In the genomic region with DNA sequence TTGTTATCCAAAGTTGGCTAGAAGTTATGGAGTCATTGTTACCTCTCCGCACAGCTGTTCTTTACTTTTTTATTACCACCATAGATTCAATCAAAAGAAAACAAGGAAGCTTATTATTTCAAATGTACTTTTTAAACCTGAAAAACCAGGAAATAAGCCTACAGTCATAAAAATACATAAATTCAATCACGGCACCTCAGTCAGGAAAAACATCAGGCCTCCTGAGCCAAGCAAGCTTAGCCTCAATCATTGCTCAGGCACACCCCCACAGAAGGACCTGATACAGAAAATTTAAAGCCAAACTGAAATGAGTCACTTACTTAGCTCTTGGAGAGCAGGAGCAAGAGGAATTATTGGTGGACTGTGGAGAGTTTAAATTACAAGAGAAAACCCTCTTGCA, we compare ENCODE assay signal across 1 cellular context.
TF ChIP-seq lines count a peak whose summit lies in the region.

No MANE protein-coding gene starts in this region.

TF ChIP-seq in IMR-90, 13 proteins besides CTCF, POLR2A, EP300 and RAD21:
- no peak for TF ChIP-seq CHD1 (IDR thresholded peaks at IDR 0.05; ENCODE audit: low read depth, low read length)
- TF ChIP-seq BHLHE40 (IDR thresholded peaks at IDR 0.05; ENCODE audit: low read depth, low read length), result no peak
